In genomic region chr17:28663723-28664122, GRCh38 we compare ENCODE assay signal across 2 cellular contexts.
TF ChIP-seq lines count a peak whose summit lies in the region.

No MANE protein-coding gene starts in this region.

TF ChIP-seq in IMR-90, 13 proteins besides CTCF, POLR2A, EP300 and RAD21:
- TF ChIP-seq CHD1 (IDR thresholded peaks at IDR 0.05; ENCODE audit: low read depth, low read length) (no peak), FOS (IDR thresholded peaks at IDR 0.05; ENCODE audit: low read depth, low read length) (no peak), RFX5 (IDR thresholded peaks at IDR 0.05; ENCODE audit: low read depth, low read length) (no peak), MXI1 (IDR thresholded peaks at IDR 0.05; ENCODE audit: borderline replicate concordance, low read depth, low read length) (no peak), NFE2L2 (IDR thresholded peaks at IDR 0.05; ENCODE audit: low read depth, low read length) (no peak), RCOR1 (IDR thresholded peaks at IDR 0.05; ENCODE audit: insufficient replicate concordance, low read length) (no peak), MAZ (IDR thresholded peaks at IDR 0.05; ENCODE audit: borderline replicate concordance, low read depth, low read length) (no peak), MAFK (IDR thresholded peaks at IDR 0.05; ENCODE audit: low read depth, low read length) (no peak), ELK1 (IDR thresholded peaks at IDR 0.05; ENCODE audit: borderline replicate concordance, low read depth, low read length) (no peak), CEBPB (IDR thresholded peaks at IDR 0.05; ENCODE audit: low read depth, low read length) (no peak)

TF ChIP-seq in K562, 482 proteins besides CTCF, POLR2A, EP300 and RAD21:
- TF ChIP-seq ZNF121 (CRISPR knock-in tag; conservative IDR thresholded peaks at IDR 0.05) (0 out of 2 replicates have a peak, but pooled peaks have one; percentile 47), ZNF384 (IDR thresholded peaks at IDR 0.05; ENCODE audit: low read depth, low read length) (peak; percentile 42; the same call in 1 of the 2 replicates), SRSF7 (optimal IDR thresholded peaks at IDR 0.05; ENCODE audit: low read depth, low read length) (no peak)
